In genomic region chr17:43028221-43028861, GRCh38 we compare ENCODE assay signal across 2 cellular contexts.
TF ChIP-seq lines count a peak whose summit lies in the region.

No MANE protein-coding gene starts in this region.

TF ChIP-seq in HEK293, 187 proteins besides CTCF, POLR2A, EP300 and RAD21:
- TF ChIP-seq BCL11A (tag by site-specific recombination; IDR thresholded peaks at IDR 0.05; ENCODE audit: low read depth) (peak; percentile 84), ZNF747 (tag by site-specific recombination; IDR thresholded peaks at IDR 0.05) (no peak), ZNF146 (tag by site-specific recombination; IDR thresholded peaks at IDR 0.05) (no peak), ZNF596 (tag by site-specific recombination; IDR thresholded peaks at IDR 0.05) (no peak), ZFP41 (tag by site-specific recombination; IDR thresholded peaks at IDR 0.05; ENCODE audit: borderline replicate concordance) (no peak), SCRT1 (tag by site-specific recombination; IDR thresholded peaks at IDR 0.05; ENCODE audit: borderline replicate concordance) (no peak), ZSCAN4 (tag by site-specific recombination; IDR thresholded peaks at IDR 0.05) (no peak), ZBTB7A (tag by site-specific recombination; IDR thresholded peaks at IDR 0.05; ENCODE audit: low read depth) (no peak), ZNF155 (tag by site-specific recombination; IDR thresholded peaks at IDR 0.05) (no peak), ZNF626 (tag by site-specific recombination; IDR thresholded peaks at IDR 0.05) (no peak), ZNF600 (tag by site-specific recombination; IDR thresholded peaks at IDR 0.05) (0 out of 2 replicates have a peak, but pooled peaks have one; percentile 16), BCL11B (tag by site-specific recombination; IDR thresholded peaks at IDR 0.05; ENCODE audit: low read depth) (peak; percentile 86; the same call in 1 of the 2 replicates), PRDM1 (tag by site-specific recombination; IDR thresholded peaks at IDR 0.05) (no peak), ZNF114 (tag by site-specific recombination; IDR thresholded peaks at IDR 0.05) (no peak), KLF1 (tag by site-specific recombination; IDR thresholded peaks at IDR 0.05) (no peak), ZNF514 (tag by site-specific recombination; IDR thresholded peaks at IDR 0.05) (no peak)
- TF ChIP-seq, protein P1, sequence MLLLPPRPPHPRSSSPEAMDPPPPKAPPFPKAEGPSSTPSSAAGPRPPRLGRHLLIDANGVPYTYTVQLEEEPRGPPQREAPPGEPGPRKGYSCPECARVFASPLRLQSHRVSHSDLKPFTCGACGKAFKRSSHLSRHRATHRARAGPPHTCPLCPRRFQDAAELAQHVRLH (tag by site-specific recombination; IDR thresholded peaks at IDR 0.05): no peak
- TF ChIP-seq, protein P2, sequence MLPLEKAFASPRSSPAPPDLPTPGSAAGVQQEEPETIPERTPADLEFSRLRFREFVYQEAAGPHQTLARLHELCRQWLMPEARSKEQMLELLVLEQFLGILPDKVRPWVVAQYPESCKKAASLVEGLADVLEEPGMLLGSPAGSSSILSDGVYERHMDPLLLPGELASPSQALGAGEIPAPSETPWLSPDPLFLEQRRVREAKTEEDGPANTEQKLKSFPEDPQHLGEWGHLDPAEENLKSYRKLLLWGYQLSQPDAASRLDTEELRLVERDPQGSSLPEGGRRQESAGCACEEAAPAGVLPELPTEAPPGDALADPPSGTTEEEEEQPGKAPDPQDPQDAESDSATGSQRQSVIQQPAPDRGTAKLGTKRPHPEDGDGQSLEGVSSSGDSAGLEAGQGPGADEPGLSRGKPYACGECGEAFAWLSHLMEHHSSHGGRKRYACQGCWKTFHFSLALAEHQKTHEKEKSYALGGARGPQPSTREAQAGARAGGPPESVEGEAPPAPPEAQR (tag by site-specific recombination; IDR thresholded peaks at IDR 0.05): no peak

TF ChIP-seq in H1, 55 proteins besides CTCF, POLR2A, EP300 and RAD21:
- TF ChIP-seq SP2 (IDR thresholded peaks at IDR 0.05; ENCODE audit: low read length): no peak
- no peak for TF ChIP-seq CHD1 (IDR thresholded peaks at IDR 0.05; ENCODE audit: low read depth, low read length)
- TF ChIP-seq FOSL1 (IDR thresholded peaks at IDR 0.05; ENCODE audit: insufficient read depth, low read depth, low read length): no peak
- TF ChIP-seq USF2 (IDR thresholded peaks at IDR 0.05; ENCODE audit: low read length): no peak
- no peak for TF ChIP-seq HDAC2 (IDR thresholded peaks at IDR 0.05; ENCODE audit: borderline replicate concordance in 1 of 2, low read depth in 2 of 2, low read length in 2 of 2)
- TF ChIP-seq SIX5 (IDR thresholded peaks at IDR 0.05; ENCODE audit: low read depth, low read length): no peak
- no peak for TF ChIP-seq NRF1 (IDR thresholded peaks at IDR 0.05; ENCODE audit: low read depth, low read length)
